In the genomic region with DNA sequence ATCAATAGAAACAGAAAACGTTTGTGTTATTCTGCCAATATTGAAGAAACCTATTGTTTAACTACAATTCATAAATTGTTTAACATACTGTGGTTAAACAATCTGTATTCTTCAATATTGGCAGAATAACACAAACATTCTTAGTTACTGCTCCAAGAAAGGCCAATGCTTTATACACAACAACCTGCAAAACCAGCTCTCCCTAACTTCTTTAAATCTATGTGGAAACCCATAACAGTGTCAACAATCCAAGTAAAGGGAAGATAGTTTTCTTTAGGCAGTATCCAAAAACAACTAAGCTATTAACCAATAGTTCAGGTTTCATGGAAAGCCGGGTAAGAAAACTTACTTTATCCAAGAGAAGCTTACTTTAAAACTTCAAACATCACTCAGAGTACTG, we compare ENCODE assay signal across 22 cellular contexts. TPM values are rescaled to one million over a fixed set of nuclear protein-coding genes. Genes with fewer than 3 reads are reported as not detected.
DNase-seq lines count a peak whose midpoint lies in the region; ATAC-seq and TF ChIP-seq lines count a peak whose summit lies in the region.
"Had no signal": no experiment of that assay in that cellular context is flagged by ENCODE, and none has a peak within 500 bp of the region (broad histone marks: within the 10 kb centered on the region; RNA-seq: fewer than 3 reads in every experiment).

No MANE protein-coding gene starts in this region.

- in situ Hi-C loops in mammary epithelial cell (cut with MboI; ENCODE audit: low sequenced_read_pairs in 2 of 2), result no loop called here

- dilution Hi-C loops in mammary epithelial cell (cut with HindIII; ENCODE audit: low sequenced_read_pairs), result loop anchor here (25.0 kb wide), 1 partner anchor 306 kb away; no protein-coding TSS in a partner anchor

- 38% methylated on average over 2 of the region's 2 CpGs for WGBS in mammary epithelial cell (ENCODE audit: low coverage, missing lambda C conversion rate)
- 25 to 31% methylated on average over 2 of the region's 2 CpGs for WGBS in thyroid gland, 2 donors

- DNase-seq in breast epithelium (ENCODE audit: low spot score in 2 of 2), result no peak
- DNase-seq in mammary epithelial cell, result no peak
- no peak for DNase-seq in thyroid gland
- DNase-seq in left lobe of liver (ENCODE audit: low spot score), result no peak
- DNase-seq: 8988T; ACHN; AML-193; BE2C; CD4-positive, alpha-beta T cell; CD8-positive, alpha-beta memory T cell; DMS 273 treated with DMSO at 0.1 percent for 48 hours; EL; GDM1; GM23248; H7; HCEC 1CT had no signal

- TF ChIP-seq CTCF in breast epithelium (IDR thresholded peaks at IDR 0.05), result no peak
- TF ChIP-seq CTCF in mammary epithelial cell (conservative IDR thresholded peaks at IDR 0.05 in 1 of 2, IDR thresholded peaks at IDR 0.05 in 1 of 2; ENCODE audit: extremely low read depth in 1 of 2, insufficient read depth in 1 of 2, low read depth in 1 of 2, low read length in 2 of 2), result no peak
- no peak for TF ChIP-seq CTCF in VCaP (conservative IDR thresholded peaks at IDR 0.05)
- TF ChIP-seq CTCF in thyroid gland (IDR thresholded peaks at IDR 0.05), result no peak

- H3K9me3 ChIP-seq in breast epithelium (no peaks in the 10 kb centered on the region), mammary epithelial cell (replicated peaks; ENCODE audit: insufficient read depth, low read length) (no peaks in the 10 kb centered on the region), thyroid gland (no peaks in the 10 kb centered on the region)
- H3K9me3 ChIP-seq: A549; BE2C; BLaER1 treated with 17β-estradiol and CSF1 and Interleukin-3, amounts not matched to agents 10 nM and 100 nM had no signal

- BruUV-seq in mammary epithelial cell (replicated peaks; lab: Mats Ljungman, UMichigan), result no TSS peak

- no peaks in the 10 kb centered on the region for H3K27me3 ChIP-seq in breast epithelium
- no peaks in the 10 kb centered on the region for H3K27me3 ChIP-seq in mammary epithelial cell (ENCODE audit: insufficient read depth, low read length)
- H3K27me3 ChIP-seq in thyroid gland, result no peaks in the 10 kb centered on the region
- H3K27me3 ChIP-seq: BE2C; BLaER1 treated with 17β-estradiol and CSF1 and Interleukin-3, amounts not matched to agents 10 nM and 100 nM had no signal

- no peak overlapping the region for H3K4me3 ChIP-seq in breast epithelium
- H3K4me3 ChIP-seq in mammary epithelial cell (replicated peaks in 1 of 3; ENCODE audit: insufficient read depth in 1 of 3, low read depth in 2 of 3, low read length in 3 of 3), result no peak overlapping the region
- H3K4me3 ChIP-seq in thyroid gland (replicated peaks in 1 of 3), result no peak overlapping the region
- H3K4me3 ChIP-seq: A549; BLaER1 treated with 17β-estradiol and CSF1 and Interleukin-3, amounts not matched to agents 10 nM and 100 nM; GM12878; GM23248 had no signal

- no peak overlapping the region for H2AFZ ChIP-seq in mammary epithelial cell (ENCODE audit: low read depth, low read length)
- H2AFZ ChIP-seq: GM23248 had no signal

- ATAC-seq in GM18870 (IDR thresholded peaks at IDR 0.05; ENCODE audit: unreplicated experiment), result no peak
- ATAC-seq in left lobe of liver, result no peak
- ATAC-seq: A549, GM12878 had no signal

- TF ChIP-seq POLR2A in breast epithelium (IDR thresholded peaks at IDR 0.05), result no peak
- TF ChIP-seq POLR2A in thyroid gland (IDR thresholded peaks at IDR 0.05), result no peak

- CTCF ChIA-PET in mammary epithelial cell (lab: Charles Lee; ENCODE audit: low non-redundant PET), result no interaction called here

- H4K20me1 ChIP-seq in mammary epithelial cell (ENCODE audit: insufficient read depth, low read length), result no peaks in the 10 kb centered on the region
- H4K20me1 ChIP-seq: BLaER1 treated with 17β-estradiol and CSF1 and Interleukin-3, amounts not matched to agents 10 nM and 100 nM had no signal

- H3K4me2 ChIP-seq in mammary epithelial cell (ENCODE audit: insufficient read depth, low read depth, low read length), result no peak overlapping the region
- H3K4me2 ChIP-seq: A549; BLaER1 treated with 17β-estradiol and CSF1 and Interleukin-3, amounts not matched to agents 10 nM and 100 nM had no signal

- H3K36me3 ChIP-seq in breast epithelium (no peaks in the 10 kb centered on the region), mammary epithelial cell (ENCODE audit: insufficient read depth, low read length) (no peaks in the 10 kb centered on the region), thyroid gland (no peaks in the 10 kb centered on the region)
- H3K36me3 ChIP-seq: BE2C; BLaER1 treated with 17β-estradiol and CSF1 and Interleukin-3, amounts not matched to agents 10 nM and 100 nM had no signal

- no peaks in the 10 kb centered on the region for H3K79me2 ChIP-seq in mammary epithelial cell (ENCODE audit: insufficient read depth, low read length)

- no peak overlapping the region for H3K9ac ChIP-seq in mammary epithelial cell (ENCODE audit: insufficient read depth, low read length)
- H3K9ac ChIP-seq: BLaER1 treated with 17β-estradiol and CSF1 and Interleukin-3, amounts not matched to agents 10 nM and 100 nM; GM23248 had no signal

- intact Hi-C loops in breast epithelium (cut with DNase I; ENCODE audit: low total_unique reads) (no loop called here), mammary epithelial cell (cut with micrococcal nuclease) (no loop called here), thyroid gland (cut with DNase I) (loop anchor here (10.0 kb wide), 1 partner anchor 121 kb away; no protein-coding TSS in a partner anchor)

- H3K27ac ChIP-seq in breast epithelium (peak overlapping the region; percentile 17 to 48), mammary epithelial cell (ENCODE audit: insufficient read depth, low read depth, low read length) (no peak overlapping the region), VCaP (peak overlapping the region; percentile 90), thyroid gland (peak overlapping the region; percentile 8 to 49 (median 15))
- H3K27ac ChIP-seq: A549; BLaER1 treated with 17β-estradiol and CSF1 and Interleukin-3, amounts not matched to agents 10 nM and 100 nM; GM23248 had no signal

- H3K4me1 ChIP-seq in breast epithelium (no peaks in the 10 kb centered on the region), mammary epithelial cell (ENCODE audit: insufficient read depth, low read length) (no peaks in the 10 kb centered on the region), thyroid gland (peaks cover 3 to 4% of the 10 kb centered on the region in 2 donors)
- H3K4me1 ChIP-seq: BE2C had no signal

RNA-seq across cellular contexts. Expression of a gene that starts 6.2 kb away (rescaled TPM):
- 10 to 100 TPM; 12.8 to 18.1 (median 15.4) TPM for total RNA-seq in breast epithelium
- 10 to 100 TPM; 12.1 to 15.5 TPM for total RNA-seq in mammary epithelial cell
- polyA plus RNA-seq in mammary epithelial cell, result 6.6 TPM
- polyA minus RNA-seq in mammary epithelial cell, result 14.5 TPM
- 10 to 100 TPM; 18.0 to 25.3 (median 22.5) TPM for total RNA-seq in thyroid gland
- 4.0 TPM for total RNA-seq in left lobe of liver

RNA-seq across cellular contexts. Expression of a gene that starts 33.5 kb away (rescaled TPM):
- total RNA-seq in breast epithelium (1 to 10 TPM in 2 of 3 donors, under 1 TPM in 1; 0.96 to 2.3 (median 2.2) TPM), mammary epithelial cell (under 1 TPM; 0.17 to 0.19 TPM), thyroid gland (1 to 10 TPM; 2.2 to 4.0 (median 3.0) TPM), left lobe of liver (3.9 TPM)
- polyA plus RNA-seq in mammary epithelial cell, result 0.10 TPM
- not detected for polyA minus RNA-seq in mammary epithelial cell
- total RNA-seq: CD4-positive, alpha-beta T cell; CD8-positive, alpha-beta memory T cell had no signal
- polyA plus RNA-seq: CD14-positive monocyte; CD8-positive, alpha-beta memory T cell had no signal
